Comparison of ENCODE assay signal across 29 cellular contexts in genomic region chr11:102912482-102912830, GRCh38. TPM values are rescaled to one million over a fixed set of nuclear protein-coding genes. Genes with fewer than 3 reads are reported as not detected.
DNase-seq lines count a peak whose midpoint lies in the region; ATAC-seq lines count a peak whose summit lies in the region.
"Had no signal": no experiment of that assay in that cellular context is flagged by ENCODE, and none has a peak within 500 bp of the region (broad histone marks: within the 10 kb centered on the region; RNA-seq: fewer than 3 reads in every experiment).

No MANE protein-coding gene starts in this region.

- H3K4me3 Mint-ChIP-seq in dendritic cell treated with granulocyte-macrophage colony-stimulating factor and Interleukin-4, amounts not matched to agents 40 ng/mL and 50 ng/mL, for 4 days = no peak overlapping the region
- H3K4me3 Mint-ChIP-seq: brain; effector memory CD8-positive, alpha-beta T cell; T-helper 1 cell treated with Interleukin-12 subunit alpha and Interleukin-12 subunit beta and Interleukin-4 antibody, amounts not matched to agents 30 μg/mL and 1 μg/mL, for 36 hours had no signal

- ATAC-seq in stimulated activated naive CD8-positive, alpha-beta T cell treated with anti-CD3 and anti-CD28 coated beads, Interleukin-15, Interleukin-2, amounts not matched to agents 100 U/mL and 50 U/mL, for 24 hours = no peak
- ATAC-seq: effector memory CD8-positive, alpha-beta T cell; GM12878; Panc1; psoas muscle had no signal

- peak overlapping the region; percentile 42 for H3K27ac Mint-ChIP-seq in dendritic cell treated with granulocyte-macrophage colony-stimulating factor and Interleukin-4, amounts not matched to agents 40 ng/mL and 50 ng/mL, for 4 days
- H3K27ac Mint-ChIP-seq: brain; effector memory CD8-positive, alpha-beta T cell; T-helper 1 cell treated with Interleukin-12 subunit alpha and Interleukin-12 subunit beta and Interleukin-4 antibody, amounts not matched to agents 30 μg/mL and 1 μg/mL, for 36 hours had no signal

- H3K36me3 Mint-ChIP-seq in dendritic cell treated with granulocyte-macrophage colony-stimulating factor and Interleukin-4, amounts not matched to agents 40 ng/mL and 50 ng/mL, for 4 days (ENCODE audit: low read depth) = no peaks in the 10 kb centered on the region
- H3K36me3 Mint-ChIP-seq: brain had no signal

- intact Hi-C loops in dendritic cell treated with granulocyte-macrophage colony-stimulating factor and Interleukin-4, amounts not matched to agents 40 ng/mL and 50 ng/mL, for 4 days (cut with micrococcal nuclease) = loop anchor here (5.0 to 10.0 kb wide), 3 partner anchors 80 to 178 kb away; no protein-coding TSS in a partner anchor

- H3K27me3 Mint-ChIP-seq in dendritic cell treated with granulocyte-macrophage colony-stimulating factor and Interleukin-4, amounts not matched to agents 40 ng/mL and 50 ng/mL, for 4 days = peaks cover 57% of the 10 kb centered on the region
- H3K27me3 Mint-ChIP-seq: brain had no signal

- H3K4me1 Mint-ChIP-seq in dendritic cell treated with granulocyte-macrophage colony-stimulating factor and Interleukin-4, amounts not matched to agents 40 ng/mL and 50 ng/mL, for 4 days (ENCODE audit: low read depth) = peaks cover 22% of the 10 kb centered on the region
- H3K4me1 Mint-ChIP-seq: brain had no signal

- no peaks in the 10 kb centered on the region for H3K9me3 Mint-ChIP-seq in dendritic cell treated with granulocyte-macrophage colony-stimulating factor and Interleukin-4, amounts not matched to agents 40 ng/mL and 50 ng/mL, for 4 days
- H3K9me3 Mint-ChIP-seq: brain; T-helper 1 cell treated with Interleukin-12 subunit alpha and Interleukin-12 subunit beta and Interleukin-4 antibody, amounts not matched to agents 30 μg/mL and 1 μg/mL, for 36 hours had no signal

- DNase-seq in ELF-1 (ENCODE audit: low read depth, low spot score) (peak; percentile 26), NCI-H69 (lab: John Stamatoyannopoulos, UW) (peak; percentile 23), myocyte (ENCODE audit: low read depth) (peak; percentile 6), NCI-H128 (lab: John Stamatoyannopoulos, UW; ENCODE audit: unreplicated experiment) (no peak), NOMO-1 treated with DMSO at 0.1 percent for 48 hours (lab: John Stamatoyannopoulos, UW; ENCODE audit: unreplicated experiment) (no peak), COR-L47 (lab: John Stamatoyannopoulos, UW) (no peak)
- DNase-seq in stimulated activated naive CD8-positive, alpha-beta T cell treated with anti-CD3 and anti-CD28 coated beads, Interleukin-15, Interleukin-2, amounts not matched to agents 100 U/mL and 50 U/mL, for 24 hours = no peak
- DNase-seq: ACHN; activated CD8-positive, alpha-beta memory T cell treated with anti-CD3 and anti-CD28 coated beads for 24 hours; activated gamma-delta T cell treated with Interleukin-2 at 50 U/mL for 16 hours; activated T-cell treated with anti-CD3 and anti-CD28 coated beads, Interleukin-2, amount 50 U/mL, for 1 hour; effector memory CD8-positive, alpha-beta T cell; HCEC 1CT; KBM-7; NCI-H1436 treated with DMSO at 0.1 percent for 48 hours; NCI-H2107; NCI-H510A; psoas muscle; stimulated activated CD8-positive, alpha-beta memory T cell treated with anti-CD3 and anti-CD28 coated beads, Interleukin-4, amount 100 ng/mL, for 48 hours had no signal

RNA-seq across cellular contexts. Expression of gene MMP12, which starts 37.7 kb away (rescaled TPM):
- total RNA-seq in myocyte = not detected in 2 replicates
- polyA plus RNA-seq in myocyte (2012) = not detected
- total RNA-seq: glomerular endothelial cell, GM12878, kidney epithelial cell, lung microvascular endothelial cell, psoas muscle, tibial nerve had no signal
- polyA plus RNA-seq: psoas muscle had no signal

RNA-seq across cellular contexts. Expression of gene MMP13, which starts 43.1 kb away (rescaled TPM):
- total RNA-seq in myocyte = not detected in 2 replicates
- not detected for polyA plus RNA-seq in myocyte (2012)
- total RNA-seq: glomerular endothelial cell, GM12878, lung microvascular endothelial cell, psoas muscle, SJSA1, tibial nerve had no signal
- polyA plus RNA-seq: psoas muscle had no signal

Comparison
In these comparisons a context has a peak if more than half of its experiments do, and no peak if none do; other contexts are left out.
1. DNase-seq: peak in ELF-1 (single experiment), NCI-H69 (single experiment) and myocyte (single experiment); none in NCI-H128 (single experiment), NOMO-1 treated with DMSO at 0.1 percent for 48 hours (single experiment), COR-L47 (single experiment) and stimulated activated naive CD8-positive, alpha-beta T cell treated with anti-CD3 and anti-CD28 coated beads, Interleukin-15, Interleukin-2, amounts not matched to agents 100 U/mL and 50 U/mL, for 24 hours (single experiment).